Comparison of ENCODE assay signal across 15 cellular contexts in the genomic region with DNA sequence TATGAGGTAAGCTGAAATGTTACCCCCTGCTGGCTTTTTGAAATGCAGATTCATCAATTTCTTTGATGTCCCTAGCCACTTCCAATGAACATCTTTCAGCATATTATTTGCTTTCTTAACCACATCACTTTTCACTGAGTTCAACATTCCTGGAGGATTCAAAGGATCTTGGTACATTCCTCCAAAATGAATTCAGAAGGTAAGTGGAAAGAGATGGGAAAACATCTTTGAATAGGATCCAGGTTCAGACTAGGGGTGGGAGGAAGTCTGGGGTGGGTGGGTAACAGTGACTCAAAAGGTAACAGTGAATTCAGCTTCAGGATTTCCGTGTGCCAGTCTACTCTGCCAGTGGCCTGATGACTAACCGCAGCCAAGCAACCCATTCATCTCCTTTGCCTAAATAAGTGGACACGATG.
A peak's percentile ranks its signal among the peaks of the same experiment; 100 is the strongest.
DNase-seq lines count a peak whose midpoint lies in the region; ATAC-seq, FAIRE-seq and TF ChIP-seq lines count a peak whose summit lies in the region.
"Had no signal": no experiment of that assay in that cellular context is flagged by ENCODE, and none has a peak within 500 bp of the region (broad histone marks: within the 10 kb centered on the region; RNA-seq: fewer than 3 reads in every experiment).

No MANE protein-coding gene starts in this region.

- POLR2A ChIA-PET in RWPE1 (lab: Yijun Ruan, JAX; ENCODE audit: low non-redundant PET): no interaction called here

- H3K9me3 ChIP-seq in MG63: no peaks in the 10 kb centered on the region

- no peaks in the 10 kb centered on the region for H3K27me3 Mint-ChIP-seq in activated T-helper 17 cell treated with anti-CD3 and anti-CD28 coated beads, Interleukin-2, amount 50 U/mL, for 72 hours
- H3K27me3 Mint-ChIP-seq in osteocyte (ENCODE audit: unreplicated experiment) (no peaks in the 10 kb centered on the region), nephron progenitor cell (ENCODE audit: low read depth, poor library complexity) (no peaks in the 10 kb centered on the region)

- no peak overlapping the region for H3K27ac ChIP-seq in RWPE1
- H3K27ac ChIP-seq: PC-9 had no signal

- TF ChIP-seq CTCF in GM20000 (IDR thresholded peaks at IDR 0.05; ENCODE audit: extremely low read depth, missing control alignments) (no peak), osteocyte (IDR thresholded peaks at IDR 0.05) (no peak), nephron progenitor cell (IDR thresholded peaks at IDR 0.05) (no peak), RWPE1 (conservative IDR thresholded peaks at IDR 0.05; ENCODE audit: low read depth) (no peak)

- no peak overlapping the region for H3K4me3 Mint-ChIP-seq in activated T-helper 17 cell treated with anti-CD3 and anti-CD28 coated beads, Interleukin-2, amount 50 U/mL, for 72 hours
- H3K4me3 Mint-ChIP-seq in osteocyte (ENCODE audit: unreplicated experiment) (no peak overlapping the region), nephron progenitor cell (no peak overlapping the region)
- H3K4me3 Mint-ChIP-seq: CD8-positive, alpha-beta T cell had no signal

- no peaks in the 10 kb centered on the region for H3K9me3 Mint-ChIP-seq in activated T-helper 17 cell treated with anti-CD3 and anti-CD28 coated beads, Interleukin-2, amount 50 U/mL, for 72 hours
- no peaks in the 10 kb centered on the region for H3K9me3 Mint-ChIP-seq in osteocyte (ENCODE audit: unreplicated experiment)
- H3K9me3 Mint-ChIP-seq in nephron progenitor cell: no peaks in the 10 kb centered on the region
- H3K9me3 Mint-ChIP-seq: CD8-positive, alpha-beta T cell had no signal

- DNase-seq in H54 (ENCODE audit: insufficient read length, low spot score) (peak; percentile 10), MG63 (peak; percentile 11), kidney tubule cell (ENCODE audit: low spot score) (peak; percentile 68), GM20000 (ENCODE audit: low spot score) (no peak), osteocyte (ENCODE audit: extremely low spot score, unreplicated experiment) (no peak), nephron progenitor cell (no peak), RWPE1 (ENCODE audit: low spot score) (no peak)
- DNase-seq: CD8-positive, alpha-beta T cell; DMS 273 treated with DMSO at 0.1 percent for 48 hours; H7; NCI-H1436 treated with DMSO at 0.1 percent for 48 hours; PC-9; Right ventricle myocardium superior had no signal

- CTCF ChIA-PET in RWPE1 (lab: Yijun Ruan, JAX): interaction anchor here (0.6 kb wide), 1 partner anchor 46 kb away, joined by 4 read pairs; no protein-coding TSS in a partner anchor

- H3K27ac Mint-ChIP-seq in activated T-helper 17 cell treated with anti-CD3 and anti-CD28 coated beads, Interleukin-2, amount 50 U/mL, for 72 hours: no peak overlapping the region
- H3K27ac Mint-ChIP-seq in osteocyte (ENCODE audit: unreplicated experiment): no peak overlapping the region
- H3K27ac Mint-ChIP-seq in nephron progenitor cell: no peak overlapping the region
- H3K27ac Mint-ChIP-seq: CD8-positive, alpha-beta T cell had no signal

- no peaks in the 10 kb centered on the region for H3K27me3 ChIP-seq in MG63

- H3K4me1 Mint-ChIP-seq in activated T-helper 17 cell treated with anti-CD3 and anti-CD28 coated beads, Interleukin-2, amount 50 U/mL, for 72 hours: no peaks in the 10 kb centered on the region
- H3K4me1 Mint-ChIP-seq in osteocyte (ENCODE audit: unreplicated experiment) (no peaks in the 10 kb centered on the region), nephron progenitor cell (no peaks in the 10 kb centered on the region)

- no peak overlapping the region for H3K4me3 ChIP-seq in MG63
- H3K4me3 ChIP-seq: PC-9 had no signal

- FAIRE-seq in H54 (lab: Jason Lieb, UNC): peak; percentile 27
- FAIRE-seq: HepG2 had no signal

- no peak for TF ChIP-seq POLR2A in H54 (IDR thresholded peaks at IDR 0.05; ENCODE audit: low read depth, low read length)

- no peaks in the 10 kb centered on the region for H3K36me3 ChIP-seq in MG63

- H3K36me3 Mint-ChIP-seq in activated T-helper 17 cell treated with anti-CD3 and anti-CD28 coated beads, Interleukin-2, amount 50 U/mL, for 72 hours (ENCODE audit: low read depth): no peaks in the 10 kb centered on the region
- no peaks in the 10 kb centered on the region for H3K36me3 Mint-ChIP-seq in osteocyte (ENCODE audit: unreplicated experiment)
- H3K36me3 Mint-ChIP-seq in nephron progenitor cell (ENCODE audit: low read depth): no peaks in the 10 kb centered on the region
- H3K36me3 Mint-ChIP-seq: CD8-positive, alpha-beta T cell had no signal

- ATAC-seq in activated T-helper 17 cell treated with anti-CD3 and anti-CD28 coated beads, Interleukin-2, amount 50 U/mL, for 72 hours (replicated peaks): peak; percentile 48
- ATAC-seq: CD8-positive, alpha-beta T cell; HepG2 had no signal

Comparison
In these comparisons a context has a peak if more than half of its experiments do, and no peak if none do; other contexts are left out.
1. DNase-seq: peak in H54 (single experiment), MG63 (single experiment) and kidney tubule cell (single experiment); none in GM20000 (single experiment), osteocyte (single experiment), nephron progenitor cell (single experiment) and RWPE1 (single experiment).